ENCODE assay signal across 8 cellular contexts in the genomic region with DNA sequence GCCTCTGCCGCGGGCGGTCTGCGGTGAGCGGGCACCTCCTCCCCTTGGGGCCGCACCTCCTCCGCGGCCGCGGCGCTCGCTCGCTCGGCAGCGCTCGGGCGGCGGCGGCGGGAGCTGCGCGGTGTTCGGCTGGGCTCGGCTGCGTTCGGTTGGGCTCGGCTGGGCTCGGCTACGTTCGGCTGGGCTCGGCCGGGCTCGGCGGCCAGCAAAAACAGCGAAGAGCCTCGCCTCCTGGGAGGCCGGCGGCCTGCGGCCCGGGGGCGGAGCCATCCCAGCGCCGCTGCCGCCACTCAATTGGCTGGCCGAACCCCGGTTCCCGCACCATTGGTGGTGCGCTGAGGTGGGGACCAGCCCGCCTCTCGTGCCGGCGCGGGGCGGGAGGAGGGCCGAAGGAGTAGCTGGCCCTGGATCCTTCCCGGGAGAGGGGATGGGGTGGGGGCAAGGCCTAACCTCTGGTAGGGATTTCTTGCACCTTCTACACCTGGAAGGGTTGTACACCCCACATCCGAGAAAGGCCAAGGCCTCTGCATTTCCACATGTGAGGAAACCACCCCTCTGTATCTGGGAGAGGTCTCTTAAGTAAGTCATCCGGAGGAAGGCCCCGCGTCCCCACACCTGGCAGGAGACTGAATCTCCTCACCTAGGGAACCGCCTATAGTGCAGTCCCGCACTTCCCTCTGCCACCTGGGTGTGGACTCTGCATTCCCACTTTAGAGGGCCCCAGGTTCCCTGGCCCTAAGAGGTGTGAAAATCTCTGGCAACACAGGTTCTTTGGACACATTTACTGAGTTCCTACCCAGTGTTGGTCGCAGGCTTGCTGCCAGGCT. TPM values are rescaled to one million over a fixed set of nuclear protein-coding genes. Genes with fewer than 3 reads are reported as not detected.
DNase-seq lines count a peak whose midpoint lies in the region; ATAC-seq, FAIRE-seq and TF ChIP-seq lines count a peak whose summit lies in the region.

A gene (minus strand): TSS at position 20 of the 827 bp plus-strand sequence. CDS start 1,295 bp downstream, outside the sequence.

- peak within 1 kb of the TSS; percentile 87 for H3K4me3 Mint-ChIP-seq in neural progenitor cell
- H3K4me3 Mint-ChIP-seq in stimulated activated naive CD8-positive, alpha-beta T cell treated with anti-CD3 and anti-CD28 coated beads, Interleukin-15, amount 100 ng/mL, for 72 hours: peak within 1 kb of the TSS; percentile 61 to 64

- H3K36me3 ChIP-seq in Loucy (ENCODE audit: insufficient read depth, low read length) (no peaks in the 10 kb centered on the region), SJSA1 (no peaks in the 10 kb centered on the region), neural progenitor cell (no peaks in the 10 kb centered on the region)

- peaks cover 3% of the 10 kb centered on the region for H3K36me3 Mint-ChIP-seq in neural progenitor cell

- peak within 1 kb of the TSS; percentile 64 for H3K9ac ChIP-seq in Loucy (ENCODE audit: low read depth, low read length, poor library complexity, severe bottlenecking)
- H3K9ac ChIP-seq in neural progenitor cell: peak within 1 kb of the TSS; percentile 90

- H3K4me3 ChIP-seq in Loucy (ENCODE audit: low read length, poor library complexity, severe bottlenecking) (peak within 1 kb of the TSS; percentile 65), SJSA1 (peak within 1 kb of the TSS; percentile 12; the same call in 1 of the 2 replicates), neural progenitor cell (peak within 1 kb of the TSS; percentile 99)

- H3K4me1 Mint-ChIP-seq in neural progenitor cell: peaks cover 21% of the 10 kb centered on the region
- H3K4me1 Mint-ChIP-seq in stimulated activated naive CD8-positive, alpha-beta T cell treated with anti-CD3 and anti-CD28 coated beads, Interleukin-15, amount 100 ng/mL, for 72 hours: peaks cover 24% of the 10 kb centered on the region

- no peaks in the 10 kb centered on the region for H3F3A ChIP-seq in Loucy (ENCODE audit: low read depth)
- peaks cover 6% of the 10 kb centered on the region for H3F3A ChIP-seq in neural progenitor cell (ENCODE audit: low read depth)

- DNase-seq in DMS79 treated with DMSO at 0.1 percent for 48 hours (lab: John Stamatoyannopoulos, UW) (peak; percentile 83), H54 (ENCODE audit: insufficient read length, low spot score) (peak; percentile 89), SJSA1 (ENCODE audit: low read depth in 1 of 2, low spot score in 2 of 2) (peak; percentile 63 to 69), foreskin keratinocyte (peak; percentile 46 to 64), neural progenitor cell (ENCODE audit: low spot score) (peak; percentile 98)
- DNase-seq in activated naive CD4-positive, alpha-beta T cell (lab: John Stamatoyannopoulos, UW): peak; percentile 76 to 86 (median 80)
- DNase-seq in stimulated activated naive CD8-positive, alpha-beta T cell treated with anti-CD3 and anti-CD28 coated beads, Interleukin-15, amount 100 ng/mL, for 72 hours: peak; percentile 92 to 95

- peak within 1 kb of the TSS; percentile 84 for H3K4me2 ChIP-seq in Loucy (ENCODE audit: low read depth, low read length, poor library complexity, severe bottlenecking)
- H3K4me2 ChIP-seq in neural progenitor cell: peak within 1 kb of the TSS; percentile 100

- no peaks in the 10 kb centered on the region for H3K9me2 ChIP-seq in Loucy (replicated peaks; ENCODE audit: low read depth, low read length)

- H3K79me2 ChIP-seq in Loucy (ENCODE audit: insufficient read depth, low read length): no peaks in the 10 kb centered on the region
- no peaks in the 10 kb centered on the region for H3K79me2 ChIP-seq in neural progenitor cell (ENCODE audit: low read depth)

- no peaks in the 10 kb centered on the region for H3K9me3 ChIP-seq in Loucy (ENCODE audit: insufficient read depth, low read depth, low read length)
- no peaks in the 10 kb centered on the region for H3K9me3 ChIP-seq in SJSA1 (replicated peaks)
- H3K9me3 ChIP-seq in neural progenitor cell (ENCODE audit: low read depth): no peaks in the 10 kb centered on the region

- peak within 1 kb of the TSS; percentile 44 for H3K27ac Mint-ChIP-seq in neural progenitor cell
- peak within 1 kb of the TSS in 1 of 2 donors; percentile 0 for H3K27ac Mint-ChIP-seq in stimulated activated naive CD8-positive, alpha-beta T cell treated with anti-CD3 and anti-CD28 coated beads, Interleukin-15, amount 100 ng/mL, for 72 hours

- H3K4me1 ChIP-seq in Loucy (ENCODE audit: insufficient read depth, low read length, poor library complexity, severe bottlenecking): peaks cover 9% of the 10 kb centered on the region
- H3K4me1 ChIP-seq in SJSA1 (replicated peaks): no peaks in the 10 kb centered on the region; the same call in 1 of the 2 replicates
- H3K4me1 ChIP-seq in foreskin keratinocyte: no peaks in the 10 kb centered on the region
- peaks cover 13% of the 10 kb centered on the region for H3K4me1 ChIP-seq in neural progenitor cell

- no peaks in the 10 kb centered on the region for H4K20me1 ChIP-seq in Loucy (ENCODE audit: insufficient read depth, low read length, poor library complexity, severe bottlenecking)
- H4K20me1 ChIP-seq in neural progenitor cell (ENCODE audit: low read depth): no peaks in the 10 kb centered on the region

- no peaks in the 10 kb centered on the region for H3K9me3 Mint-ChIP-seq in neural progenitor cell
- H3K9me3 Mint-ChIP-seq in stimulated activated naive CD8-positive, alpha-beta T cell treated with anti-CD3 and anti-CD28 coated beads, Interleukin-15, amount 100 ng/mL, for 72 hours: no peaks in the 10 kb centered on the region

- ATAC-seq in foreskin keratinocyte: peak; percentile 94
- ATAC-seq in stimulated activated naive CD8-positive, alpha-beta T cell treated with anti-CD3 and anti-CD28 coated beads, Interleukin-15, amount 100 ng/mL, for 72 hours: peak; percentile 95

- TF ChIP-seq CTCF in Loucy (conservative IDR thresholded peaks at IDR 0.05; ENCODE audit: low read length): no peak
- TF ChIP-seq CTCF in foreskin keratinocyte (conservative IDR thresholded peaks at IDR 0.05): peak; percentile 28
- TF ChIP-seq CTCF in neural progenitor cell (IDR thresholded peaks at IDR 0.05): no peak

- H2AFZ ChIP-seq in Loucy (ENCODE audit: low read length): peak within 1 kb of the TSS; percentile 66
- peak within 1 kb of the TSS; percentile 100 for H2AFZ ChIP-seq in neural progenitor cell (replicated peaks)

- FAIRE-seq in H54 (lab: Jason Lieb, UNC): no peak

- peaks cover 9% of the 10 kb centered on the region for H3K27me3 Mint-ChIP-seq in neural progenitor cell (ENCODE audit: insufficient read depth, low read depth)
- H3K27me3 Mint-ChIP-seq in stimulated activated naive CD8-positive, alpha-beta T cell treated with anti-CD3 and anti-CD28 coated beads, Interleukin-15, amount 100 ng/mL, for 72 hours: peaks cover 40% of the 10 kb centered on the region

- H3K27me3 ChIP-seq in Loucy (ENCODE audit: insufficient read depth, low read length, poor library complexity, severe bottlenecking) (no peaks in the 10 kb centered on the region), SJSA1 (replicated peaks) (peaks cover 5% of the 10 kb centered on the region; the same call in 1 of the 2 replicates), foreskin keratinocyte (peaks cover 42% of the 10 kb centered on the region), neural progenitor cell (peaks cover 39% of the 10 kb centered on the region)

- H3K27ac ChIP-seq in SJSA1 (no peak within 1 kb of the TSS), foreskin keratinocyte (no peak within 1 kb of the TSS), neural progenitor cell (no peak within 1 kb of the TSS)

- no peak for TF ChIP-seq POLR2A in H54 (IDR thresholded peaks at IDR 0.05; ENCODE audit: low read depth, low read length)

RNA-seq across cellular contexts. Expression of the gene that starts here (rescaled TPM):
- not detected in 2 replicates for total RNA-seq in SJSA1 (2014; rRNA removed; shearing (Covaris generic))
- total RNA-seq in foreskin keratinocyte (not detected in 2 replicates), neural progenitor cell (ENCODE audit: low replicate concordance) (4.4 and 21.3 TPM in 2 replicates)
- 0.10 and 0.13 TPM in 2 replicates for polyA plus RNA-seq in foreskin keratinocyte

Comparison
In these comparisons a context has a peak if more than half of its experiments do, and no peak if none do; other contexts are left out.
1. Peak in DNase-seq and H3K4me3 ChIP-seq in SJSA1; RNA of the gene not detected or under 1 TPM.
2. Peak in DNase-seq and ATAC-seq in foreskin keratinocyte; RNA of the gene not detected or under 1 TPM.
3. H3K4me3 ChIP-seq: peak in every context shown above with its lines; median percentile 99 in neural progenitor cell; 65 in Loucy; 12 in SJSA1.